8 cellular contexts compared by ENCODE assay signal in the genomic region with DNA sequence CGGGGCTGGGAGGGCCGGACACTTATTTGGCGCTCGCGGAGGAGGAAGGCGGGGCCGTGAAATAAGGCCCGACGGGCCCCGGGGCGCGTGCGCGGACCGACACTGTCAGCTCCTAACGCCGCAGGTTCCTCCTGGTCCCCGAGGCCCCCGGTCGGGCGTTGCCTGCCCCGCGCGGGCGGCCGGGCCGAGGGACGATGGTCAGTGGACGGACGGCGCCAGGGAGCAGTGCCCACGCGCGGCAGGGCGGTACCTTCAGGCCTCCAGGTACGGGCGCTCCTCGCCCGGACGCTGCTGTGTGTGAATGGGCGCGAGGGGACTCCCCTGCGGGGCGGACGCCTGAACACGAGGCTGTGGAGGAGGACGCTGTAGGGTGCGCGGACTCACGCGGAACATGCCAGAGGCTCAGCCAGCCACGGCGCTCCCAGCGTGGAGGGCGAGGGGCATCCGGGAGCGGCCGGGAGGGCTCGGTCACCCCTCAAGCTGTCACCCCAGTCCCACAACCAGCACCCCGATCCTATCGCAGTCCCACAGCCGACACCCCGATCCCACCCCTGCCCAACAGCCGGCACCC. TPM values are rescaled to one million over a fixed set of nuclear protein-coding genes. Genes with fewer than 3 reads are reported as not detected.
DNase-seq lines count a peak whose midpoint lies in the region; ATAC-seq and TF ChIP-seq lines count a peak whose summit lies in the region.

No MANE protein-coding gene starts in this region.

- TF ChIP-seq CTCF in AG09319 (IDR thresholded peaks at IDR 0.05; ENCODE audit: low read depth, low read length) (no peak), kidney epithelial cell (IDR thresholded peaks at IDR 0.05; ENCODE audit: insufficient read depth, low read length, poor library complexity, severe bottlenecking) (no peak)

- TF ChIP-seq POLR2A in GM18951 (IDR thresholded peaks at IDR 0.05; ENCODE audit: extremely low read depth, insufficient read depth, insufficient read length): peak; percentile 92

- H3K27me3 ChIP-seq in kidney epithelial cell (ENCODE audit: control insufficient read depth, insufficient read depth, low read length): no peaks in the 10 kb centered on the region

- peak; percentile 81 for ATAC-seq in HG03159 (IDR thresholded peaks at IDR 0.05; ENCODE audit: unreplicated experiment)

- no peaks in the 10 kb centered on the region for H3K36me3 ChIP-seq in kidney epithelial cell (ENCODE audit: control insufficient read depth, insufficient read depth, low read length)

- peak overlapping the region; percentile 99 for H3K4me3 ChIP-seq in kidney epithelial cell (ENCODE audit: low read depth, low read length)

- in situ Hi-C loops in GM18951 (cut with MboI; ENCODE audit: low sequenced_read_pairs, unreplicated experiment): no loop called here

- DNase-seq in AG09319 (ENCODE audit: extremely low read depth, low read depth) (peak; percentile 81), NCI-H226 (peak; percentile 82), cerebellar cortex (ENCODE audit: low spot score) (peak; percentile 88), kidney epithelial cell (ENCODE audit: low read depth) (peak; percentile 42)
- peak; percentile 96 for DNase-seq in activated CD4-positive, CD25-positive, alpha-beta regulatory T cell treated with anti-CD3 and anti-CD28 coated beads, Interleukin-2, amount 50 U/mL, for 72 hours
- DNase-seq in stimulated activated CD4-positive, alpha-beta T cell treated with anti-CD3 and anti-CD28 coated beads, Interleukin-15, amount 100 ng/mL, for 1 hour (ENCODE audit: low read depth in 1 of 2, low spot score in 1 of 2): peak; percentile 91 to 92

RNA-seq across cellular contexts. Expression of gene GMEB2, which starts 0.3 kb away (rescaled TPM):
- 14.4 and 17.7 TPM in 2 replicates for total RNA-seq in kidney epithelial cell

RNA-seq across cellular contexts. Expression of gene STMN3, which starts 26.0 kb away (rescaled TPM):
- total RNA-seq in kidney epithelial cell: 40.8 and 41.1 TPM in 2 replicates

RNA-seq across cellular contexts. Expression of gene RTEL1, which starts 30.9 kb away (rescaled TPM):
- 18.6 and 30.7 TPM in 2 replicates for total RNA-seq in kidney epithelial cell

RNA-seq across cellular contexts. Expression of gene HELZ2, which starts 53.2 kb away (rescaled TPM):
- total RNA-seq in kidney epithelial cell: 69.2 and 85.2 TPM in 2 replicates

Comparison
In these comparisons a context has a peak if more than half of its experiments do, and no peak if none do; other contexts are left out.
1. Peak in every context shown above with its lines: DNase-seq, ATAC-seq and H3K4me3 ChIP-seq.
2. DNase-seq: peak in every context shown above with its lines; median percentile 96 in activated CD4-positive, CD25-positive, alpha-beta regulatory T cell treated with anti-CD3 and anti-CD28 coated beads, Interleukin-2, amount 50 U/mL, for 72 hours; 92 in stimulated activated CD4-positive, alpha-beta T cell treated with anti-CD3 and anti-CD28 coated beads, Interleukin-15, amount 100 ng/mL, for 1 hour; 88 in cerebellar cortex; 82 in NCI-H226; 81 in AG09319; 42 in kidney epithelial cell.